ENCODE assay signal across 13 cellular contexts in the genomic region with DNA sequence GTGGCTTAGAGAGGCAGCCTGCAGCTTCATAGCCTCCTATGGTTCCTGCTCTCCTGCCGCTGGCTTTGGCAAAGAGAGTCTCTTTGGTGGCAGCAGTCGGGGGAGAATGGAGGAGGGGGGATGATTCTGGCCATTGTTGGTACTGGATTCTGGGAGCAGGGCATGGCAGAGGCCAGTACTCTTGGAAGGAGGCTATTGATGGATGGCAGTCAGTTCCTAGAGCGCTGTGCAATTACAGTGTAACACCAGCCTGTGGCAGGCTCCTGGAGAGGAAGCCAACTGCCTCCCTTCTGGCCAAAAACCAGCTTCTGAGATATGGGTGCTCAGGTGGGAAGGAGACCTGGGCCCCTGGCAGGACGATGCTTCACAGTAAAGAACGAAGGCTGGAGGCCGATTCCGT. TPM values are rescaled to one million over a fixed set of nuclear protein-coding genes. Genes with fewer than 3 reads are reported as not detected.
DNase-seq lines count a peak whose midpoint lies in the region; ATAC-seq, FAIRE-seq and TF ChIP-seq lines count a peak whose summit lies in the region.
"Had no signal": no experiment of that assay in that cellular context is flagged by ENCODE, and none has a peak within 500 bp of the region (broad histone marks: within the 10 kb centered on the region; RNA-seq: fewer than 3 reads in every experiment).

No MANE protein-coding gene starts in this region.

- no peak for TF ChIP-seq POLR2A in HepG2 (IDR thresholded peaks at IDR 0.05; ENCODE audit: insufficient read depth in 1 of 2, low read depth in 2 of 2, low read length in 2 of 2)

- H3K9me3 ChIP-seq in A673 (ENCODE audit: low read depth, low read length, poor library complexity, severe bottlenecking): no peaks in the 10 kb centered on the region
- peaks cover 16% of the 10 kb centered on the region; the same call in 1 of the 2 replicates for H3K9me3 ChIP-seq in HepG2 (ENCODE audit: low read length)
- H3K9me3 ChIP-seq in effector memory CD4-positive, alpha-beta T cell (ENCODE audit: control insufficient read depth, low read length): no peaks in the 10 kb centered on the region
- H3K9me3 ChIP-seq: prostate gland, thoracic aorta had no signal

- H3K4me1 ChIP-seq in A673 (ENCODE audit: insufficient read depth, low read length, poor library complexity, severe bottlenecking) (no peaks in the 10 kb centered on the region), HepG2 (ENCODE audit: insufficient read depth, low read length) (peaks cover 20% of the 10 kb centered on the region)
- no peaks in the 10 kb centered on the region for H3K4me1 ChIP-seq in effector memory CD4-positive, alpha-beta T cell (ENCODE audit: control insufficient read depth, insufficient read depth, low read length, poor library complexity, severe bottlenecking)
- H3K4me1 ChIP-seq: prostate gland had no signal

- no peaks in the 10 kb centered on the region for H3K79me2 ChIP-seq in HepG2 (ENCODE audit: insufficient read depth, low read length)
- H3K79me2 ChIP-seq: hepatocyte had no signal

- DNase-seq in A673 (ENCODE audit: low spot score) (peak; percentile 12), H7 (peak; percentile 39), HepG2 (ENCODE audit: low spot score) (no peak), EL (no peak), dedifferentiated amniotic fluid mesenchymal stem cell (ENCODE audit: extremely low spot score) (no peak)
- no peak for DNase-seq in stimulated activated CD4-positive, alpha-beta T cell treated with anti-CD3 and anti-CD28 coated beads, Interleukin-12 subunit alpha, Interleukin-12 subunit beta, amount 100 ng/mL, for 4 hours
- no peak for DNase-seq in effector memory CD4-positive, alpha-beta T cell

- H3K4me3 ChIP-seq in A673 (ENCODE audit: low read depth, low read length, poor library complexity, severe bottlenecking) (no peak overlapping the region), H7 (ENCODE audit: insufficient read depth, low read depth, low read length) (no peak overlapping the region), HepG2 (replicated peaks in 1 of 3; ENCODE audit: insufficient read depth in 1 of 3, low read depth in 2 of 3, low read length in 3 of 3) (no peak overlapping the region)
- H3K4me3 ChIP-seq in effector memory CD4-positive, alpha-beta T cell (ENCODE audit: insufficient read depth, low read depth, low read length, poor library complexity, severe bottlenecking): no peak overlapping the region
- H3K4me3 ChIP-seq: hepatocyte, prostate gland, thoracic aorta had no signal

- no peak for FAIRE-seq in HepG2 (lab: Jason Lieb, UNC)
- FAIRE-seq: astrocyte, islet of Langerhans had no signal

- TF ChIP-seq RAD21 in HepG2 (CRISPR knock-in tag; IDR thresholded peaks at IDR 0.05): no peak

- TF ChIP-seq EP300 in HepG2 (IDR thresholded peaks at IDR 0.05; ENCODE audit: low read depth in 2 of 2, low read length in 2 of 2): no peak
- TF ChIP-seq EP300 in HepG2 (CRISPR knock-in tag; IDR thresholded peaks at IDR 0.05; ENCODE audit: borderline replicate concordance): no peak

- intact Hi-C loops in A673 (cut with micrococcal nuclease; ENCODE audit: unreplicated experiment) (loop anchor here (2.0 to 5.0 kb wide), 4 partner anchors 150 to 405 kb away; no protein-coding TSS in a partner anchor), HepG2 (cut with micrococcal nuclease; ENCODE audit: unreplicated experiment) (loop anchor here (1.0 to 2.0 kb wide), 6 partner anchors 12 to 405 kb away; no protein-coding TSS in a partner anchor)

- WGBS in HepG2 (ENCODE audit: low lambda C conversion rate): 73% methylated on average over 7 of the region's 7 CpGs

- no peak overlapping the region for H3K9ac ChIP-seq in HepG2 (ENCODE audit: insufficient read depth, low read depth, low read length)

- CTCF ChIA-PET in A673 (lab: Charles Lee): interaction anchor here (0.6 kb wide), 2 partner anchors 36 to 399 kb away, joined by 3 read pairs; no protein-coding TSS in a partner anchor
- CTCF ChIA-PET in HepG2 (lab: Yijun Ruan, JAX; ENCODE audit: low intra/inter-chr PET ratio, low total read pairs): interaction anchor here (0.7 to 2.1 kb wide), 4 partner anchors 30 to 405 kb away, joined by 3 to 8 read pairs (median 6); no protein-coding TSS in a partner anchor

- peak; percentile 92 for ATAC-seq in HepG2

- POLR2A ChIA-PET in A673 (lab: Charles Lee; ENCODE audit: low non-redundant PET): no interaction called here
- POLR2A ChIA-PET in HepG2 (lab: Yijun Ruan, JAX): interaction anchor here (1.3 kb wide), 1 partner anchor 12 kb away, joined by 4 read pairs; no protein-coding TSS in a partner anchor

- no peak overlapping the region for H3K27ac ChIP-seq in A673 (ENCODE audit: low read depth, low read length, poor library complexity, severe bottlenecking)
- peak overlapping the region; percentile 54 for H3K27ac ChIP-seq in VCaP
- H3K27ac ChIP-seq in HepG2 (ENCODE audit: extremely low read length, insufficient read depth, low read length): no peak overlapping the region
- no peak overlapping the region for H3K27ac ChIP-seq in effector memory CD4-positive, alpha-beta T cell (ENCODE audit: insufficient read depth, low read length, poor library complexity, severe bottlenecking)
- H3K27ac ChIP-seq: hepatocyte, prostate gland, thoracic aorta had no signal

- no TSS peak for BruUV-seq in A673 (replicated peaks; lab: Mats Ljungman, UMichigan)
- no TSS peak for BruUV-seq in HepG2 (replicated peaks; lab: Mats Ljungman, UMichigan)

- H3K36me3 ChIP-seq in A673 (ENCODE audit: insufficient read depth, low read length, poor library complexity, severe bottlenecking): no peaks in the 10 kb centered on the region
- no peaks in the 10 kb centered on the region for H3K36me3 ChIP-seq in H7 (replicated peaks; ENCODE audit: control insufficient read depth, insufficient read depth, low read length)
- no peaks in the 10 kb centered on the region for H3K36me3 ChIP-seq in HepG2 (replicated peaks in 1 of 2; ENCODE audit: control insufficient read depth in 1 of 2, insufficient read depth in 2 of 2, low read length in 2 of 2)
- no peaks in the 10 kb centered on the region for H3K36me3 ChIP-seq in effector memory CD4-positive, alpha-beta T cell (ENCODE audit: control insufficient read depth, insufficient read depth, low read length)
- H3K36me3 ChIP-seq: prostate gland, thoracic aorta had no signal

- H2AFZ ChIP-seq in HepG2 (ENCODE audit: low read length): peak overlapping the region; percentile 17
- H2AFZ ChIP-seq: hepatocyte had no signal

- no peaks in the 10 kb centered on the region for H4K20me1 ChIP-seq in HepG2 (ENCODE audit: insufficient read depth, low read length)

- no peaks in the 10 kb centered on the region for H3K27me3 ChIP-seq in A673 (replicated peaks; ENCODE audit: insufficient read depth, low read depth, low read length, poor library complexity)
- H3K27me3 ChIP-seq in H7 (ENCODE audit: control insufficient read depth, insufficient read depth, low read length): no peaks in the 10 kb centered on the region
- no peaks in the 10 kb centered on the region for H3K27me3 ChIP-seq in HepG2 (ENCODE audit: control insufficient read depth in 1 of 2, insufficient read depth in 2 of 2, low read length in 2 of 2)
- no peaks in the 10 kb centered on the region for H3K27me3 ChIP-seq in effector memory CD4-positive, alpha-beta T cell (replicated peaks; ENCODE audit: control insufficient read depth, insufficient read depth, low read length, poor library complexity, severe bottlenecking)
- H3K27me3 ChIP-seq: hepatocyte had no signal

- no peak for TF ChIP-seq CTCF in A673 (conservative IDR thresholded peaks at IDR 0.05; ENCODE audit: low read depth, low read length)
- TF ChIP-seq CTCF in VCaP (conservative IDR thresholded peaks at IDR 0.05): no peak
- peak; percentile 31 for TF ChIP-seq CTCF in HepG2 (CRISPR knock-in tag; IDR thresholded peaks at IDR 0.05)

- in situ Hi-C loops in HepG2 (cut with HindIII; ENCODE audit: extremely low pct_ligation_motif_present, low pct_unique_long_range_greater_than_20kb): loop anchor here (5.0 kb wide), 1 partner anchor 100 kb away; no protein-coding TSS in a partner anchor

- H3K4me2 ChIP-seq in HepG2 (ENCODE audit: low read depth, low read length): peak overlapping the region; percentile 29
- H3K4me2 ChIP-seq: hepatocyte had no signal

TF ChIP-seq in HepG2, 621 proteins besides CTCF, POLR2A, EP300 and RAD21 (continues in another document):
- TF ChIP-seq CBX5 (CRISPR knock-in tag; IDR thresholded peaks at IDR 0.05; ENCODE audit: borderline replicate concordance) (no peak), RNF2 (conservative IDR thresholded peaks at IDR 0.05; ENCODE audit: low read depth) (no peak)

RNA-seq across cellular contexts. Expression of gene TMTC4, which starts 47.9 kb away (rescaled TPM):
- total RNA-seq in A673 (2021): 21.3 and 33.6 TPM in 2 replicates
- total RNA-seq in H7 (2014; rRNA removed; shearing (Covaris generic)): 50.1 and 62.1 TPM in 2 replicates
- total RNA-seq in HepG2 (2016; rRNA removed; fragmentation: Illumina TruSeq; extraction: Trizol): 16.2 and 22.6 TPM in 2 replicates
- total RNA-seq in HepG2 (2016; cell fraction: cytosol; rRNA removed; fragmentation: Illumina TruSeq; extraction: Trizol; ENCODE audit: low read depth): 8.7 and 10.1 TPM in 2 replicates
- total RNA-seq in HepG2 (2016; cell fraction: insoluble cytoplasmic fraction; rRNA removed; fragmentation: Illumina TruSeq; extraction: Trizol): 16.0 and 25.1 TPM in 2 replicates
- 20.3 and 21.0 TPM in 2 replicates for total RNA-seq in HepG2 (2016; cell fraction: membrane; rRNA removed; fragmentation: Illumina TruSeq; extraction: Trizol)
- total RNA-seq in HepG2 (2016; cell fraction: nucleus; rRNA removed; fragmentation: Illumina TruSeq; extraction: Trizol): 30.2 and 35.0 TPM in 2 replicates
- 14.4 and 16.0 TPM in 2 replicates for polyA plus RNA-seq in HepG2 (2011; rRNA removed)
- polyA plus RNA-seq in HepG2 (2011; cell fraction: cytosol; rRNA removed): 13.7 and 14.9 TPM in 2 replicates
- 35.7 and 38.1 TPM in 2 replicates for polyA plus RNA-seq in HepG2 (2011; cell fraction: nucleus; rRNA removed)
- 14.3 and 16.3 TPM in 2 replicates for polyA plus RNA-seq in HepG2 (2012)
- 6.3 and 7.8 TPM in 2 replicates for polyA plus RNA-seq in HepG2 (2016; cell fraction: cytosol; fragmentation: Illumina TruSeq; extraction: Trizol; ENCODE audit: low read depth)
- 11.4 and 13.2 TPM in 2 replicates for polyA plus RNA-seq in HepG2 (2016; cell fraction: insoluble cytoplasmic fraction; fragmentation: Illumina TruSeq; extraction: Trizol; ENCODE audit: low read depth)
- polyA plus RNA-seq in HepG2 (2016; cell fraction: membrane; fragmentation: Illumina TruSeq; extraction: Trizol; ENCODE audit: low read depth): 12.5 and 12.8 TPM in 2 replicates
- 30.9 and 32.8 TPM in 2 replicates for polyA plus RNA-seq in HepG2 (2016; cell fraction: nucleus; fragmentation: Illumina TruSeq; extraction: Trizol; ENCODE audit: insufficient read depth, low read depth)
- polyA minus RNA-seq in HepG2 (2011; rRNA and poly(A)+ RNA removed; ENCODE audit: low replicate concordance): 21.4 and 23.9 TPM in 2 replicates
- polyA minus RNA-seq in HepG2 (2011; cell fraction: cytosol; rRNA and poly(A)+ RNA removed): 13.1 and 14.7 TPM in 2 replicates
- 33.5 and 38.2 TPM in 2 replicates for polyA minus RNA-seq in HepG2 (2011; cell fraction: nucleus; rRNA and poly(A)+ RNA removed)

Comparison
In these comparisons a context has a peak if more than half of its experiments do, and no peak if none do; other contexts are left out.
1. DNase-seq: peak in A673 (single experiment) and H7 (single experiment); none in HepG2 (single experiment), EL (single experiment), dedifferentiated amniotic fluid mesenchymal stem cell (single experiment), stimulated activated CD4-positive, alpha-beta T cell treated with anti-CD3 and anti-CD28 coated beads, Interleukin-12 subunit alpha, Interleukin-12 subunit beta, amount 100 ng/mL, for 4 hours (single experiment) and effector memory CD4-positive, alpha-beta T cell (0 of 3).